9 cellular contexts compared by ENCODE assay signal in genomic region chr19:47049307-47049700, GRCh38. TPM values are rescaled to one million over a fixed set of nuclear protein-coding genes. Genes with fewer than 3 reads are reported as not detected.
A peak's percentile ranks its signal among the peaks of the same experiment; 100 is the strongest.
DNase-seq lines count a peak whose midpoint lies in the region; ATAC-seq and TF ChIP-seq lines count a peak whose summit lies in the region.
"Had no signal": no experiment of that assay in that cellular context is flagged by ENCODE, and none has a peak within 500 bp of the region (broad histone marks: within the 10 kb centered on the region; RNA-seq: fewer than 3 reads in every experiment).

No MANE protein-coding gene starts in this region.

- CTCF ChIA-PET in WTC11 (lab: Charles Lee), result interaction anchor here (0.8 to 1.1 kb wide), 3 partner anchors 14 to 36 kb away, joined by 3 to 5 read pairs (median 4); no protein-coding TSS in a partner anchor

- peaks cover 17% of the 10 kb centered on the region for H3K4me1 Mint-ChIP-seq in activated naive CD4-positive, alpha-beta T cell treated with anti-CD3 and anti-CD28 coated beads, Interleukin-2, amount 50 U/mL, for 24 hours
- peaks cover 14% of the 10 kb centered on the region for H3K4me1 Mint-ChIP-seq in WTC11

- no peaks in the 10 kb centered on the region for H3K9me3 ChIP-seq in thoracic aorta

- POLR2A ChIA-PET in WTC11 (lab: Charles Lee), result interaction anchor here (1.1 kb wide), 1 partner anchor 64 kb away, joined by 5 read pairs; the partner anchor contains the start of gene ZC3H4

- peak overlapping the region; percentile 90 for H3K4me3 Mint-ChIP-seq in activated naive CD4-positive, alpha-beta T cell treated with anti-CD3 and anti-CD28 coated beads, Interleukin-2, amount 50 U/mL, for 24 hours
- H3K4me3 Mint-ChIP-seq in WTC11, result peak overlapping the region; percentile 80

- H3K4me3 ChIP-seq in thoracic aorta, result peak overlapping the region; percentile 82
- H3K4me3 ChIP-seq: lung had no signal

- H3K27ac ChIP-seq in foreskin keratinocyte (no peak overlapping the region), thoracic aorta (peak overlapping the region in 1 of 2 donors; percentile 36)

- DNase-seq in activated naive CD4-positive, alpha-beta T cell treated with Interleukin-2 at 50 U/mL for 16 hours, result no peak
- DNase-seq in WTC11 (ENCODE audit: low spot score) (no peak), foreskin keratinocyte (peak; percentile 47 to 81), thoracic aorta (ENCODE audit: low spot score) (no peak), GF-D8 (lab: John Stamatoyannopoulos, UW) (no peak), inferior parietal cortex (ENCODE audit: extremely low spot score) (no peak)
- DNase-seq in activated CD8-positive, alpha-beta memory T cell treated with anti-CD3 and anti-CD28 coated beads, Interleukin-2, amount 50 U/mL, for 4 hours, result no peak

- H3K36me3 Mint-ChIP-seq in activated naive CD4-positive, alpha-beta T cell treated with anti-CD3 and anti-CD28 coated beads, Interleukin-2, amount 50 U/mL, for 24 hours, result no peaks in the 10 kb centered on the region
- H3K36me3 Mint-ChIP-seq in WTC11, result peaks cover 3% of the 10 kb centered on the region

- no peaks in the 10 kb centered on the region for H3K9me3 Mint-ChIP-seq in activated naive CD4-positive, alpha-beta T cell treated with anti-CD3 and anti-CD28 coated beads, Interleukin-2, amount 50 U/mL, for 24 hours
- H3K9me3 Mint-ChIP-seq in WTC11, result peaks cover 10% of the 10 kb centered on the region

- TF ChIP-seq CTCF in WTC11 (IDR thresholded peaks at IDR 0.05), result no peak
- TF ChIP-seq CTCF in foreskin keratinocyte (conservative IDR thresholded peaks at IDR 0.05), result no peak
- TF ChIP-seq CTCF in thoracic aorta (IDR thresholded peaks at IDR 0.05), result no peak

- no peaks in the 10 kb centered on the region for H3K27me3 Mint-ChIP-seq in activated naive CD4-positive, alpha-beta T cell treated with anti-CD3 and anti-CD28 coated beads, Interleukin-2, amount 50 U/mL, for 24 hours
- peaks cover 22% of the 10 kb centered on the region for H3K27me3 Mint-ChIP-seq in WTC11 (ENCODE audit: low read depth)

- peaks cover 8% of the 10 kb centered on the region for H3K4me1 ChIP-seq in foreskin keratinocyte
- H3K4me1 ChIP-seq in thoracic aorta (ENCODE audit: control insufficient read depth in 1 of 2, low read depth in 2 of 2), result peaks cover 4 to 5% of the 10 kb centered on the region in 2 donors

- ATAC-seq in WTC11 (no peak), foreskin keratinocyte (no peak), thoracic aorta (ENCODE audit: insufficient number of reproducible peaks, low FRiP score, low read depth) (no peak)

- no peaks in the 10 kb centered on the region for H3K36me3 ChIP-seq in thoracic aorta

- H3K27ac Mint-ChIP-seq in activated naive CD4-positive, alpha-beta T cell treated with anti-CD3 and anti-CD28 coated beads, Interleukin-2, amount 50 U/mL, for 24 hours, result peak overlapping the region; percentile 55
- peak overlapping the region; percentile 96 for H3K27ac Mint-ChIP-seq in WTC11

- H3K27me3 ChIP-seq in foreskin keratinocyte, result no peaks in the 10 kb centered on the region
- H3K27me3 ChIP-seq in thoracic aorta (replicated peaks; ENCODE audit: insufficient read depth), result no peaks in the 10 kb centered on the region

TF ChIP-seq in WTC11, 78 proteins besides CTCF, POLR2A, EP300 and RAD21:
- no peak for TF ChIP-seq SMAD4 (CRISPR knock-in tag; IDR thresholded peaks at IDR 0.05)
- no peak for TF ChIP-seq ZNF232 (CRISPR knock-in tag; IDR thresholded peaks at IDR 0.05)

RNA-seq across cellular contexts. Expression of gene TMEM160, which starts 0.9 kb away (rescaled TPM):
- total RNA-seq in WTC11 (2021) (86.2 to 90.3 TPM (median 87.8 TPM) in 3 replicates), foreskin keratinocyte (39.6 and 41.3 TPM in 2 replicates), thoracic aorta (10 to 100 TPM in 1 of 2 donors, 1 to 10 TPM in 1; 2.4 to 55.0 TPM)
- 56.7 and 56.8 TPM in 2 replicates for polyA plus RNA-seq in foreskin keratinocyte

RNA-seq across cellular contexts. Expression of gene NPAS1, which starts 29.7 kb away (rescaled TPM):
- total RNA-seq in WTC11 (2021), result 6.8 to 11.1 TPM (median 10.3 TPM) in 3 replicates
- 0.35 and 0.44 TPM in 2 replicates for total RNA-seq in foreskin keratinocyte
- polyA plus RNA-seq in foreskin keratinocyte, result 0.49 and 0.68 TPM in 2 replicates
- 1 to 10 TPM in 1 of 2 donors, under 1 TPM in 1; 0.68 to 1.3 TPM for total RNA-seq in thoracic aorta

Comparison
In these comparisons a context has a peak if more than half of its experiments do, and no peak if none do; other contexts are left out.
1. DNase-seq: peak in foreskin keratinocyte (2 of 2); none in activated naive CD4-positive, alpha-beta T cell treated with Interleukin-2 at 50 U/mL for 16 hours (single experiment), WTC11 (single experiment), thoracic aorta (single experiment), GF-D8 (single experiment), inferior parietal cortex (single experiment) and activated CD8-positive, alpha-beta memory T cell treated with anti-CD3 and anti-CD28 coated beads, Interleukin-2, amount 50 U/mL, for 4 hours (single experiment).